ENCODE assay signal across 8 cellular contexts in genomic region chr21:34807146-34807880, GRCh38.
DNase-seq lines count a peak whose midpoint lies in the region; ATAC-seq and TF ChIP-seq lines count a peak whose summit lies in the region.

No MANE protein-coding gene starts in this region.

- H3K4me3 Mint-ChIP-seq in activated T-cell treated with anti-CD3 and anti-CD28 coated beads, Interleukin-2, amount 50 U/mL, for 4 hours = peak overlapping the region; percentile 45

- ATAC-seq in GM19452 (IDR thresholded peaks at IDR 0.05; ENCODE audit: unreplicated experiment) (peak; percentile 64), GM21576 (IDR thresholded peaks at IDR 0.05; ENCODE audit: unreplicated experiment) (no peak)
- ATAC-seq in activated T-cell treated with anti-CD3 and anti-CD28 coated beads, Interleukin-2, amount 50 U/mL, for 4 hours = peak; percentile 91 to 93

- peaks cover 91% of the 10 kb centered on the region for H3K4me1 Mint-ChIP-seq in activated T-cell treated with anti-CD3 and anti-CD28 coated beads, Interleukin-2, amount 50 U/mL, for 4 hours (ENCODE audit: low read depth)

- DNase-seq in NB4 (ENCODE audit: low read depth) (peak; percentile 69), glomerular visceral epithelial cell (ENCODE audit: extremely low spot score) (peak; percentile 98), amygdala (lab: John Stamatoyannopoulos, UW) (no peak), OCI-M1 (lab: John Stamatoyannopoulos, UW) (no peak)
- peak; percentile 60 for DNase-seq in activated T-cell treated with anti-CD3 and anti-CD28 coated beads, Interleukin-2, amount 50 U/mL, for 4 hours
- DNase-seq in stimulated activated CD4-positive, alpha-beta T cell treated with anti-CD3 and anti-CD28 coated beads, TNF-alpha, amount 100 ng/mL, for 48 hours (ENCODE audit: low read depth in 3 of 3) = peak; percentile 39 to 59 (median 45)

- no peak for TF ChIP-seq CTCF in NB4 (IDR thresholded peaks at IDR 0.05; ENCODE audit: low read depth, low read length)

- peaks cover 46% of the 10 kb centered on the region for H3K36me3 Mint-ChIP-seq in activated T-cell treated with anti-CD3 and anti-CD28 coated beads, Interleukin-2, amount 50 U/mL, for 4 hours (ENCODE audit: insufficient read depth)

- no peak for TF ChIP-seq POLR2A in NB4 (IDR thresholded peaks at IDR 0.05; ENCODE audit: extremely low read depth, insufficient read length)

- H3K9me3 Mint-ChIP-seq in activated T-cell treated with anti-CD3 and anti-CD28 coated beads, Interleukin-2, amount 50 U/mL, for 4 hours = no peaks in the 10 kb centered on the region

- no peaks in the 10 kb centered on the region for H3K27me3 Mint-ChIP-seq in activated T-cell treated with anti-CD3 and anti-CD28 coated beads, Interleukin-2, amount 50 U/mL, for 4 hours (ENCODE audit: low read depth)

- no peak overlapping the region for H3K4me3 ChIP-seq in NB4 (ENCODE audit: low read depth, low read length)

Comparison
In these comparisons a context has a peak if more than half of its experiments do, and no peak if none do; other contexts are left out.
1. DNase-seq: peak in NB4 (single experiment), activated T-cell treated with anti-CD3 and anti-CD28 coated beads, Interleukin-2, amount 50 U/mL, for 4 hours (single experiment), glomerular visceral epithelial cell (single experiment) and stimulated activated CD4-positive, alpha-beta T cell treated with anti-CD3 and anti-CD28 coated beads, TNF-alpha, amount 100 ng/mL, for 48 hours (3 of 3); none in amygdala (0 of 56) and OCI-M1 (single experiment).